Comparison of ENCODE assay signal across 17 cellular contexts in the genomic region with DNA sequence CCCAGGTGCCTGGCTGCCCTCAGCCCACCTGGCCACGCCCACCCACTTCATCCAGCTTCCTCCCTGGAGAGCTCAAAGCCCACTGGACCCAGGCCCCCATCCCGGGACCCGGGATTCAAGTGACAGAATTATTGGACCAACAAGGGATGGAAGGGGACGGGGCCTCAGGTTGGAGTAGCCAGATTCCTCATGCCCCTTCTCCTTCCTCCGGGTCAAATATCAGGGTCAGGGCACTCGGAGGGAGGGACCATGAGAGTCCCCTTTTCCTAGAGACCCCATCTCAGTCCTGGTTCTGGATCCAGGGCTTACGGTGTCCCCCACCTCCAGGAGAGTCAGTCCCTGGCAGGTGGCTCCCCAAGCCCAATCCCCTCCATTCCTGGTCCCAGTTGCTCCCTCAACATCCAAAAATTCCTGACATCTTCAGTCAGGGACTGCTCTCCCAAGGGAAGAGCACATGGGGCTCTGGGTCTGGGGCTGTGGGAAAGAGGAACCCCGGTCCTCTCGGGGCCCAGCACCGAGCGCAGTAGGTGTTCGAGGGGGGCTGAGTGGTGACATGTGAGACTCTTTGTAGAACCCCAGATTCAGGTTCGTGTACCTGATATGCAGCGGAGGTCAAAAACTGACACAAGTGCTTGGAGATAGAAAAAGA. TPM values are rescaled to one million over a fixed set of nuclear protein-coding genes. Genes with fewer than 3 reads are reported as not detected.
"Had no signal": no experiment of that assay in that cellular context is flagged by ENCODE, and none has a peak within 500 bp of the region (broad histone marks: within the 10 kb centered on the region; RNA-seq: fewer than 3 reads in every experiment).

No MANE protein-coding gene starts in this region.

- H3K36me3 ChIP-seq: cardiac muscle cell, esophagus squamous epithelium, left ventricle myocardium inferior, transverse colon, vagina had no signal

- H3K4me3 ChIP-seq: cardiac muscle cell, esophagus squamous epithelium, left ventricle myocardium inferior, transverse colon, vagina had no signal

- H3K9me3 ChIP-seq: esophagus squamous epithelium, left ventricle myocardium inferior, transverse colon, vagina had no signal

- H3K27me3 ChIP-seq: cardiac muscle cell, transverse colon, vagina had no signal

- ATAC-seq: activated T-helper 17 cell treated with anti-CD3 and anti-CD28 coated beads, Interleukin-2, amount 50 U/mL, for 72 hours; natural killer cell had no signal

- DNase-seq: activated CD4-positive, alpha-beta T cell treated with anti-CD3 and anti-CD28 coated beads, Interleukin-2, amount 50 U/mL, for 48 hours; activated CD4-positive, CD25-positive, alpha-beta regulatory T cell treated with anti-CD3 and anti-CD28 coated beads, Interleukin-2, amount 50 U/mL, for 72 hours; activated naive CD4-positive, alpha-beta T cell treated with anti-CD3 and anti-CD28 coated beads for 36 hours; esophagus squamous epithelium; hypothalamus; left ventricle myocardium inferior; mesenchymal stem cell; natural killer cell; nucleus accumbens; stimulated activated CD4-positive, alpha-beta T cell treated with anti-CD3 and anti-CD28 coated beads, Interleukin-2, amount 100 ng/mL, for 48 hours; stimulated activated naive CD4-positive, alpha-beta T cell; transverse colon had no signal

- H3K27ac ChIP-seq: cardiac muscle cell, esophagus squamous epithelium, left ventricle myocardium inferior, transverse colon, vagina had no signal

- H3K4me1 ChIP-seq: vagina had no signal

RNA-seq across cellular contexts. Expression of gene IGLL5, which starts 37.7 kb away (rescaled TPM):
- total RNA-seq: activated naive CD4-positive, alpha-beta T cell treated with anti-CD3 and anti-CD28 coated beads for 36 hours; activated T-helper 17 cell treated with anti-CD3 and anti-CD28 coated beads, Interleukin-2, amount 50 U/mL, for 72 hours; cardiac muscle cell; fibroblast of villous mesenchyme; kidney epithelial cell had no signal
- polyA plus RNA-seq: cardiac muscle cell had no signal
